In the genomic region with DNA sequence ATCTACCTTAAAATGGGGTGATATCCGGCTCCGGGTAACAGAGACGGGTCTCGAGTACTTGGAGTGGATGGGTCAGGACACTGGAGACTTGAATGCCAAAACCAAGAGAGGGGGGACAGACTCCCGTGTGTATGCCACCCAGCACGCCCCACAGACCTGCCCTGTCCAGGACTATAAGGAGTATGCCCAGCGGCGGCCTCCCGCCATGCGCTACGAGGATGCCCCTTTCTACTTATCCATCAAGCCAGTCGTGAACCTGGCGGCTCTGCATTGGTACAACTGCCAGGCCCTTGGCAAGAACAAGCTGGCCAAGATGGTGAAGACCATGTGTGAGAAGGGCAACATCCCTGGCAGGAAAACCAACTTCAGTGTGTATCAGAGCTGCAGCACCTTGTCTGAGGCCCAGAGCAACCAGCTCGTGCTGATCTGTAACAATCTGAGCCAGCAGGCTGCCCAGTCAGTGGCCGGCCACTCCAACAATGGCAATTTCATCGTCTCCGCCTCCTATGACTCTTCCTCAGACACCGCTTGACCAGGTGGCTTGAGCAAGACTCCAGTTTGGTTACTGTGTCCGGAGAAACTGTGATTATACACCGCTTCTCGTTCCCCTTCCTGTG, we compare ENCODE assay signal across 1 cellular context.
TF ChIP-seq lines count a peak whose summit lies in the region.

No MANE protein-coding gene starts in this region.

TF ChIP-seq in GM23338, 12 proteins besides CTCF, POLR2A, EP300 and RAD21 (continued from another document):
- TF ChIP-seq, protein P1, sequence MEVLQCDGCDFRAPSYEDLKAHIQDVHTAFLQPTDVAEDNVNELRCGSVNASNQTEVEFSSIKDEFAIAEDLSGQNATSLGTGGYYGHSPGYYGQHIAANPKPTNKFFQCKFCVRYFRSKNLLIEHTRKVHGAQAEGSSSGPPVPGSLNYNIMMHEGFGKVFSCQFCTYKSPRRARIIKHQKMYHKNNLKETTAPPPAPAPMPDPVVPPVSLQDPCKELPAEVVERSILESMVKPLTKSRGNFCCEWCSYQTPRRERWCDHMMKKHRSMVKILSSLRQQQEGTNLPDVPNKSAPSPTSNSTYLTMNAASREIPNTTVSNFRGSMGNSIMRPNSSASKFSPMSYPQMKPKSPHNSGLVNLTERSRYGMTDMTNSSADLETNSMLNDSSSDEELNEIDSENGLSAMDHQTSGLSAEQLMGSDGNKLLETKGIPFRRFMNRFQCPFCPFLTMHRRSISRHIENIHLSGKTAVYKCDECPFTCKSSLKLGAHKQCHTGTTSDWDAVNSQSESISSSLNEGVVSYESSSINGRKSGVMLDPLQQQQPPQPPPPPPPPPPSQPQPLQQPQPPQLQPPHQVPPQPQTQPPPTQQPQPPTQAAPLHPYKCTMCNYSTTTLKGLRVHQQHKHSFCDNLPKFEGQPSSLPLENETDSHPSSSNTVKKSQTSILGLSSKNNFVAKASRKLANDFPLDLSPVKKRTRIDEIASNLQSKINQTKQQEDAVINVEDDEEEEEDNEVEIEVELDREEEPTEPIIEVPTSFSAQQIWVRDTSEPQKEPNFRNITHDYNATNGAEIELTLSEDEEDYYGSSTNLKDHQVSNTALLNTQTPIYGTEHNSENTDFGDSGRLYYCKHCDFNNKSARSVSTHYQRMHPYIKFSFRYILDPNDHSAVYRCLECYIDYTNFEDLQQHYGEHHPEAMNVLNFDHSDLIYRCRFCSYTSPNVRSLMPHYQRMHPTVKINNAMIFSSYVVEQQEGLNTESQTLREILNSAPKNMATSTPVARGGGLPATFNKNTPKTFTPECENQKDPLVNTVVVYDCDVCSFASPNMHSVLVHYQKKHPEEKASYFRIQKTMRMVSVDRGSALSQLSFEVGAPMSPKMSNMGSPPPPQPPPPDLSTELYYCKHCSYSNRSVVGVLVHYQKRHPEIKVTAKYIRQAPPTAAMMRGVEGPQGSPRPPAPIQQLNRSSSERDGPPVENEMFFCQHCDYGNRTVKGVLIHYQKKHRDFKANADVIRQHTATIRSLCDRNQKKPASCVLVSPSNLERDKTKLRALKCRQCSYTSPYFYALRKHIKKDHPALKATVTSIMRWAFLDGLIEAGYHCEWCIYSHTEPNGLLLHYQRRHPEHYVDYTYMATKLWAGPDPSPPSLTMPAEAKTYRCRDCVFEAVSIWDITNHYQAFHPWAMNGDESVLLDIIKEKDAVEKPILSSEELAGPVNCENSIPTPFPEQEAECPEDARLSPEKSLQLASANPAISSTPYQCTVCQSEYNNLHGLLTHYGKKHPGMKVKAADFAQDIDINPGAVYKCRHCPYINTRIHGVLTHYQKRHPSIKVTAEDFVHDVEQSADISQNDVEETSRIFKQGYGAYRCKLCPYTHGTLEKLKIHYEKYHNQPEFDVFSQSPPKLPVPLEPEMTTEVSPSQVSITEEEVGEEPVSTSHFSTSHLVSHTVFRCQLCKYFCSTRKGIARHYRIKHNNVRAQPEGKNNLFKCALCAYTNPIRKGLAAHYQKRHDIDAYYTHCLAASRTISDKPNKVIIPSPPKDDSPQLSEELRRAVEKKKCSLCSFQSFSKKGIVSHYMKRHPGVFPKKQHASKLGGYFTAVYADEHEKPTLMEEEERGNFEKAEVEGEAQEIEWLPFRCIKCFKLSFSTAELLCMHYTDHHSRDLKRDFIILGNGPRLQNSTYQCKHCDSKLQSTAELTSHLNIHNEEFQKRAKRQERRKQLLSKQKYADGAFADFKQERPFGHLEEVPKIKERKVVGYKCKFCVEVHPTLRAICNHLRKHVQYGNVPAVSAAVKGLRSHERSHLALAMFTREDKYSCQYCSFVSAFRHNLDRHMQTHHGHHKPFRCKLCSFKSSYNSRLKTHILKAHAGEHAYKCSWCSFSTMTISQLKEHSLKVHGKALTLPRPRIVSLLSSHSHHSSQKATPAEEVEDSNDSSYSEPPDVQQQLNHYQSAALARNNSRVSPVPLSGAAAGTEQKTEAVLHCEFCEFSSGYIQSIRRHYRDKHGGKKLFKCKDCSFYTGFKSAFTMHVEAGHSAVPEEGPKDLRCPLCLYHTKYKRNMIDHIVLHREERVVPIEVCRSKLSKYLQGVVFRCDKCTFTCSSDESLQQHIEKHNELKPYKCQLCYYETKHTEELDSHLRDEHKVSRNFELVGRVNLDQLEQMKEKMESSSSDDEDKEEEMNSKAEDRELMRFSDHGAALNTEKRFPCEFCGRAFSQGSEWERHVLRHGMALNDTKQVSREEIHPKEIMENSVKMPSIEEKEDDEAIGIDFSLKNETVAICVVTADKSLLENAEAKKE (CRISPR knock-in tag; IDR thresholded peaks at IDR 0.05) = no peak
- TF ChIP-seq, protein P2, sequence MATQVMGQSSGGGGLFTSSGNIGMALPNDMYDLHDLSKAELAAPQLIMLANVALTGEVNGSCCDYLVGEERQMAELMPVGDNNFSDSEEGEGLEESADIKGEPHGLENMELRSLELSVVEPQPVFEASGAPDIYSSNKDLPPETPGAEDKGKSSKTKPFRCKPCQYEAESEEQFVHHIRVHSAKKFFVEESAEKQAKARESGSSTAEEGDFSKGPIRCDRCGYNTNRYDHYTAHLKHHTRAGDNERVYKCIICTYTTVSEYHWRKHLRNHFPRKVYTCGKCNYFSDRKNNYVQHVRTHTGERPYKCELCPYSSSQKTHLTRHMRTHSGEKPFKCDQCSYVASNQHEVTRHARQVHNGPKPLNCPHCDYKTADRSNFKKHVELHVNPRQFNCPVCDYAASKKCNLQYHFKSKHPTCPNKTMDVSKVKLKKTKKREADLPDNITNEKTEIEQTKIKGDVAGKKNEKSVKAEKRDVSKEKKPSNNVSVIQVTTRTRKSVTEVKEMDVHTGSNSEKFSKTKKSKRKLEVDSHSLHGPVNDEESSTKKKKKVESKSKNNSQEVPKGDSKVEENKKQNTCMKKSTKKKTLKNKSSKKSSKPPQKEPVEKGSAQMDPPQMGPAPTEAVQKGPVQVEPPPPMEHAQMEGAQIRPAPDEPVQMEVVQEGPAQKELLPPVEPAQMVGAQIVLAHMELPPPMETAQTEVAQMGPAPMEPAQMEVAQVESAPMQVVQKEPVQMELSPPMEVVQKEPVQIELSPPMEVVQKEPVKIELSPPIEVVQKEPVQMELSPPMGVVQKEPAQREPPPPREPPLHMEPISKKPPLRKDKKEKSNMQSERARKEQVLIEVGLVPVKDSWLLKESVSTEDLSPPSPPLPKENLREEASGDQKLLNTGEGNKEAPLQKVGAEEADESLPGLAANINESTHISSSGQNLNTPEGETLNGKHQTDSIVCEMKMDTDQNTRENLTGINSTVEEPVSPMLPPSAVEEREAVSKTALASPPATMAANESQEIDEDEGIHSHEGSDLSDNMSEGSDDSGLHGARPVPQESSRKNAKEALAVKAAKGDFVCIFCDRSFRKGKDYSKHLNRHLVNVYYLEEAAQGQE (IDR thresholded peaks at IDR 0.05; ENCODE audit: unreplicated experiment) = no peak
- no peak for TF ChIP-seq NANOG (IDR thresholded peaks at IDR 0.05; ENCODE audit: borderline replicate concordance)
- no peak for TF ChIP-seq POLR2AphosphoS5 (IDR thresholded peaks at IDR 0.05; ENCODE audit: low read depth)
- no peak for TF ChIP-seq ZNF331 (CRISPR knock-in tag; IDR thresholded peaks at IDR 0.05; ENCODE audit: low read depth)
- no peak for TF ChIP-seq CREB1 (CRISPR knock-in tag; IDR thresholded peaks at IDR 0.05; ENCODE audit: low read depth)
- TF ChIP-seq STAT1 (IDR thresholded peaks at IDR 0.05; ENCODE audit: unreplicated experiment) = no peak
- TF ChIP-seq JUNB (IDR thresholded peaks at IDR 0.05; ENCODE audit: unreplicated experiment) = no peak
- TF ChIP-seq ZNF114 (CRISPR knock-in tag; IDR thresholded peaks at IDR 0.05) = no peak
- TF ChIP-seq, protein P3, sequence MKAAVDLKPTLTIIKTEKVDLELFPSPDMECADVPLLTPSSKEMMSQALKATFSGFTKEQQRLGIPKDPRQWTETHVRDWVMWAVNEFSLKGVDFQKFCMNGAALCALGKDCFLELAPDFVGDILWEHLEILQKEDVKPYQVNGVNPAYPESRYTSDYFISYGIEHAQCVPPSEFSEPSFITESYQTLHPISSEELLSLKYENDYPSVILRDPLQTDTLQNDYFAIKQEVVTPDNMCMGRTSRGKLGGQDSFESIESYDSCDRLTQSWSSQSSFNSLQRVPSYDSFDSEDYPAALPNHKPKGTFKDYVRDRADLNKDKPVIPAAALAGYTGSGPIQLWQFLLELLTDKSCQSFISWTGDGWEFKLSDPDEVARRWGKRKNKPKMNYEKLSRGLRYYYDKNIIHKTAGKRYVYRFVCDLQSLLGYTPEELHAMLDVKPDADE (IDR thresholded peaks at IDR 0.05) = no peak
